Comparison of ENCODE assay signal across 20 cellular contexts in genomic region chr7:824664-825063, GRCh38. TPM values are rescaled to one million over a fixed set of nuclear protein-coding genes. Genes with fewer than 3 reads are reported as not detected.
DNase-seq lines count a peak whose midpoint lies in the region; FAIRE-seq and TF ChIP-seq lines count a peak whose summit lies in the region.
"Had no signal": no experiment of that assay in that cellular context is flagged by ENCODE, and none has a peak within 500 bp of the region (broad histone marks: within the 10 kb centered on the region; RNA-seq: fewer than 3 reads in every experiment).

No MANE protein-coding gene starts in this region.

- H4K8ac ChIP-seq in mesendoderm (ENCODE audit: low read depth, low read length) = no peak overlapping the region

- H2BK120ac ChIP-seq in mesendoderm (ENCODE audit: low read depth, low read length) = no peak overlapping the region

- no peak for TF ChIP-seq POLR2A in suprapubic skin (IDR thresholded peaks at IDR 0.05)

- no peak overlapping the region for H2BK5ac ChIP-seq in mesendoderm (ENCODE audit: low read length)

- no peak overlapping the region for H3K18ac ChIP-seq in mesendoderm (ENCODE audit: low read length)

- H3K9me3 ChIP-seq in suprapubic skin (no peaks in the 10 kb centered on the region), HAP-1 (no peaks in the 10 kb centered on the region)
- H3K9me3 ChIP-seq: SJCRH30 had no signal

- H3K4me3 ChIP-seq in mesendoderm (ENCODE audit: low read length) = no peak overlapping the region
- no peak overlapping the region for H3K4me3 ChIP-seq in suprapubic skin
- H3K4me3 ChIP-seq in HAP-1 = no peak overlapping the region
- H3K4me3 ChIP-seq: SJCRH30 had no signal

- H3K27me3 ChIP-seq in mesendoderm (ENCODE audit: insufficient read depth, low read length, poor library complexity) (no peaks in the 10 kb centered on the region), suprapubic skin (no peaks in the 10 kb centered on the region), HAP-1 (ENCODE audit: low read depth) (no peaks in the 10 kb centered on the region)
- H3K27me3 ChIP-seq: SJCRH30 had no signal

- no peak overlapping the region for H3K4me2 ChIP-seq in mesendoderm (ENCODE audit: low read length)

- H3K27ac ChIP-seq in epithelial cell of prostate (peak overlapping the region; percentile 55), mesendoderm (ENCODE audit: low read depth, low read length) (no peak overlapping the region), suprapubic skin (peak overlapping the region; percentile 64)
- H3K27ac ChIP-seq: SJCRH30 had no signal

- in situ Hi-C loops in HAP-1 (cut with MboI; ENCODE audit: low sequenced_read_pairs) = no loop called here

- peak; percentile 55 for FAIRE-seq in HTR-8/SVneo (lab: Jason Lieb, UNC)
- FAIRE-seq: bronchial epithelial cell, frontal cortex had no signal

- no CpG with 5 or more reads among the region's 11 CpGs for WGBS in mesendoderm (ENCODE audit: extremely low coverage, insufficient coverage, low lambda C conversion rate)
- WGBS in suprapubic skin = 40% methylated on average over 11 of the region's 11 CpGs

- H3K36me3 ChIP-seq in mesendoderm (ENCODE audit: control insufficient read depth, insufficient read depth, low read length) (no peaks in the 10 kb centered on the region), suprapubic skin (peaks cover 5% of the 10 kb centered on the region), HAP-1 (replicated peaks) (no peaks in the 10 kb centered on the region; the same call in 1 of the 2 replicates)

- H2AK5ac ChIP-seq in mesendoderm (ENCODE audit: low read length) = no peak overlapping the region

- H3K4ac ChIP-seq in mesendoderm (ENCODE audit: low read depth, low read length) = no peak overlapping the region

- peaks cover 75% of the 10 kb centered on the region for H3K79me2 ChIP-seq in mesendoderm (ENCODE audit: control insufficient read depth, insufficient read depth, low read length)

- H3K4me1 ChIP-seq in mesendoderm (ENCODE audit: control insufficient read depth, low read depth, low read length) (peaks cover 2% of the 10 kb centered on the region), suprapubic skin (peaks cover 71% of the 10 kb centered on the region), HAP-1 (no peaks in the 10 kb centered on the region)
- H3K4me1 ChIP-seq: SJCRH30 had no signal

- DNase-seq in HTR-8/SVneo (ENCODE audit: insufficient read length, low spot score) = no peak
- DNase-seq in epithelial cell of prostate (ENCODE audit: low read depth, low spot score) = no peak
- no peak for DNase-seq in mesendoderm
- no peak for DNase-seq in suprapubic skin (ENCODE audit: low spot score in 2 of 2)
- DNase-seq in SIG-M5 treated with dmso at 0.1 percent for 504 hours (lab: John Stamatoyannopoulos, UW; ENCODE audit: unreplicated experiment) = no peak
- DNase-seq in HAP-1 (ENCODE audit: low spot score in 2 of 2) = no peak
- DNase-seq in NCI-H1092 (lab: John Stamatoyannopoulos, UW) = no peak
- DNase-seq in RPMI8226 = no peak
- DNase-seq: activated CD4-positive, alpha-beta T cell treated with anti-CD3 and anti-CD28 coated beads, Interleukin-2, amount 10 ng/mL, durations not matched to agents 24 days and 14 days; activated T-cell treated with anti-CD3 and anti-CD28 coated beads, Interleukin-2, amount 50 U/mL, for 1 hour; DMS 273 treated with DMSO at 0.1 percent for 48 hours; effector CD4-positive, alpha-beta T cell; immature natural killer cell; NCI-H1092 treated with DMSO at 0.1 percent for 48 hours; NCI-H2227 treated with DMSO at 0.1 percent for 48 hours; SJCRH30; stimulated activated naive CD4-positive, alpha-beta T cell treated with Interleukin-2 at 50 U/mL for 16 hours; T-helper 9 cell had no signal

- no peak overlapping the region for H3K9ac ChIP-seq in mesendoderm (ENCODE audit: low read length)

- TF ChIP-seq EP300 in suprapubic skin (IDR thresholded peaks at IDR 0.05) = no peak

- no peak for TF ChIP-seq CTCF in suprapubic skin (IDR thresholded peaks at IDR 0.05)

- H4K5ac ChIP-seq in mesendoderm (ENCODE audit: low read length) = no peak overlapping the region

- no peak overlapping the region for H2BK15ac ChIP-seq in mesendoderm (replicated peaks; ENCODE audit: low read depth)

- H3K56ac ChIP-seq in mesendoderm (ENCODE audit: low read length) = no peak overlapping the region

- peaks cover 29% of the 10 kb centered on the region for H3K79me1 ChIP-seq in mesendoderm (ENCODE audit: low read length)

- H3K23ac ChIP-seq in mesendoderm (ENCODE audit: low read length) = peak overlapping the region; percentile 45

RNA-seq across cellular contexts. Expression of gene SUN1, which starts 7.6 kb away (rescaled TPM):
- 47.7 TPM for polyA plus RNA-seq in mesendoderm (2013, experiment 1 of 2)
- polyA plus RNA-seq in mesendoderm (2013, experiment 2 of 2) = 47.9 TPM
- total RNA-seq in suprapubic skin = 100 to 1,000 TPM; 225 to 475 (median 263) TPM

RNA-seq across cellular contexts. Expression of gene GET4, which starts 51.7 kb away (rescaled TPM):
- 35.9 TPM for polyA plus RNA-seq in mesendoderm (2013, experiment 1 of 2)
- 35.8 TPM for polyA plus RNA-seq in mesendoderm (2013, experiment 2 of 2)
- total RNA-seq in suprapubic skin = 10 to 100 TPM; 27.7 to 58.2 (median 47.8) TPM
